Comparison of ENCODE assay signal across 24 cellular contexts in genomic region chr3:110198717-110199587, GRCh38.
A peak's percentile ranks its signal among the peaks of the same experiment; 100 is the strongest.
DNase-seq lines count a peak whose midpoint lies in the region; ATAC-seq, FAIRE-seq and TF ChIP-seq lines count a peak whose summit lies in the region.
"Had no signal": no experiment of that assay in that cellular context is flagged by ENCODE, and none has a peak within 500 bp of the region (broad histone marks: within the 10 kb centered on the region; RNA-seq: fewer than 3 reads in every experiment).

No MANE protein-coding gene starts in this region.

- no peaks in the 10 kb centered on the region for H3K9me3 ChIP-seq in DND-41 (ENCODE audit: insufficient read depth, low read length, severe bottlenecking)
- no peaks in the 10 kb centered on the region for H3K9me3 ChIP-seq in H1 (ENCODE audit: insufficient read depth in 2 of 2, low read depth in 1 of 2, low read length in 1 of 2)
- H3K9me3 ChIP-seq: HAP-1, testis had no signal

- H3K9ac ChIP-seq in DND-41 (ENCODE audit: low read depth, low read length) (no peak overlapping the region), H1 (replicated peaks in 1 of 4; ENCODE audit: extremely low read depth in 1 of 4, low read depth in 3 of 4, low read length in 3 of 4) (no peak overlapping the region)

- no peak overlapping the region for H2BK20ac ChIP-seq in H1 (ENCODE audit: low read length)

- H3K79me1 ChIP-seq in H1 (ENCODE audit: low read depth, low read length): no peaks in the 10 kb centered on the region

- peaks cover 10% of the 10 kb centered on the region for H3K9me3 Mint-ChIP-seq in osteocyte (ENCODE audit: unreplicated experiment)
- H3K9me3 Mint-ChIP-seq: activated naive CD4-positive, alpha-beta T cell treated with anti-CD3 and anti-CD28 coated beads, Interleukin-2, amount 10 ng/mL, durations not matched to agents 7 days and 5 days; effector memory CD8-positive, alpha-beta T cell had no signal

- H3K36me3 Mint-ChIP-seq in osteocyte (ENCODE audit: unreplicated experiment): peaks cover 4% of the 10 kb centered on the region
- H3K36me3 Mint-ChIP-seq: activated naive CD4-positive, alpha-beta T cell treated with anti-CD3 and anti-CD28 coated beads, Interleukin-2, amount 10 ng/mL, durations not matched to agents 7 days and 5 days; IgD-negative memory B cell had no signal

- ATAC-seq in DND-41 (ENCODE audit: insufficient read depth, low read depth) (peak; percentile 37; the same call in 2 of the 3 replicates), HG02759 (IDR thresholded peaks at IDR 0.05; ENCODE audit: unreplicated experiment) (no peak), HG03565 (IDR thresholded peaks at IDR 0.05; ENCODE audit: unreplicated experiment) (no peak), HG02870 (IDR thresholded peaks at IDR 0.05; ENCODE audit: unreplicated experiment) (no peak)
- ATAC-seq: effector memory CD8-positive, alpha-beta T cell had no signal

- no peak overlapping the region for H3K27ac Mint-ChIP-seq in osteocyte (ENCODE audit: unreplicated experiment)
- H3K27ac Mint-ChIP-seq: activated naive CD4-positive, alpha-beta T cell treated with anti-CD3 and anti-CD28 coated beads, Interleukin-2, amount 10 ng/mL, durations not matched to agents 7 days and 5 days; CD8-positive, alpha-beta memory T cell; effector memory CD8-positive, alpha-beta T cell; IgD-negative memory B cell; nephron progenitor cell; T-cell had no signal

- TF ChIP-seq CTCF in DND-41 (IDR thresholded peaks at IDR 0.05; ENCODE audit: borderline replicate concordance, extremely low read depth, low read length, poor library complexity, severe bottlenecking) (no peak), H1 (IDR thresholded peaks at IDR 0.05; ENCODE audit: control extremely low read depth in 1 of 3, insufficient read depth in 1 of 3, low read depth in 1 of 3, low read length in 3 of 3) (no peak), osteocyte (IDR thresholded peaks at IDR 0.05) (no peak)

- H2BK5ac ChIP-seq in H1 (ENCODE audit: low read depth, low read length): no peak overlapping the region

- H4K20me1 ChIP-seq in DND-41 (ENCODE audit: insufficient read depth, low read length) (no peaks in the 10 kb centered on the region), H1 (replicated peaks in 1 of 2; ENCODE audit: control insufficient read depth in 1 of 2, insufficient read depth in 2 of 2, low read length in 2 of 2) (no peaks in the 10 kb centered on the region)

- H3K36me3 ChIP-seq in DND-41 (ENCODE audit: insufficient read depth, low read length) (no peaks in the 10 kb centered on the region), H1 (ENCODE audit: control insufficient read depth in 2 of 4, insufficient read depth in 4 of 4, low read length in 3 of 4) (no peaks in the 10 kb centered on the region)
- H3K36me3 ChIP-seq: HAP-1 had no signal

- TF ChIP-seq EP300 in H1 (IDR thresholded peaks at IDR 0.05; ENCODE audit: borderline replicate concordance in 1 of 2, low read depth in 2 of 2, low read length in 2 of 2): no peak

- no peak overlapping the region; the same call in 1 of the 2 replicates for H3K18ac ChIP-seq in H1 (ENCODE audit: extremely low read depth, low read length)

- no peak overlapping the region; the same call in 1 of the 2 replicates for H2BK12ac ChIP-seq in H1 (ENCODE audit: low read depth, low read length)

- peak overlapping the region; percentile 68 for H4K8ac ChIP-seq in H1 (ENCODE audit: extremely low read depth, insufficient read depth, low read length)

- H3K56ac ChIP-seq in H1 (replicated peaks; ENCODE audit: insufficient read length, low read depth, low read length): no peak overlapping the region

- WGBS in H1 (ENCODE audit: extremely low coverage in 1 of 2, insufficient coverage in 1 of 2, insufficient read length in 1 of 2, insufficient replicate concordance in 2 of 2, low coverage in 1 of 2, low lambda C conversion rate in 2 of 2, missing lambda C conversion rate in 1 of 2), 2 experiments: 78% methylated on average over 12 of the region's 12 CpGs; no CpG with 5 or more reads in 1 of the 2 experiments

- H3K79me2 ChIP-seq in DND-41 (ENCODE audit: insufficient read depth, low read length) (no peaks in the 10 kb centered on the region), H1 (ENCODE audit: control insufficient read depth in 1 of 2, insufficient read depth in 2 of 2, low read length in 2 of 2) (no peaks in the 10 kb centered on the region)

- H3K4me1 ChIP-seq in DND-41 (ENCODE audit: insufficient read depth, low read length) (no peaks in the 10 kb centered on the region), H1 (replicated peaks in 1 of 4; ENCODE audit: control insufficient read depth in 3 of 4, insufficient read depth in 4 of 4, low read length in 3 of 4) (no peaks in the 10 kb centered on the region)
- H3K4me1 ChIP-seq: HAP-1, testis had no signal

- H2BK120ac ChIP-seq in H1 (replicated peaks; ENCODE audit: low read depth, low read length): no peak overlapping the region

- no peak overlapping the region for H2AK5ac ChIP-seq in H1 (ENCODE audit: low read depth, low read length)

- H3K23ac ChIP-seq in H1 (ENCODE audit: insufficient read length): no peak overlapping the region

- no peak for TF ChIP-seq POLR2A in H1 (IDR thresholded peaks at IDR 0.05; ENCODE audit: control extremely low read depth in 1 of 2, low read depth in 2 of 2, low read length in 2 of 2)

- no peak overlapping the region for H4K91ac ChIP-seq in H1 (replicated peaks; ENCODE audit: insufficient read length, low read length)

- POLR2A ChIA-PET in H1 (lab: Charles Lee; ENCODE audit: partially characterized antibody): no interaction called here

- H3K27me3 ChIP-seq in DND-41 (ENCODE audit: insufficient read depth, low read length, poor library complexity): no peaks in the 10 kb centered on the region
- H3K27me3 ChIP-seq in H1 (replicated peaks in 1 of 4; ENCODE audit: control insufficient read depth in 3 of 4, extremely low read depth in 1 of 4, insufficient read depth in 3 of 4, low read length in 3 of 4): no peaks in the 10 kb centered on the region
- H3K27me3 ChIP-seq: testis had no signal

- no peaks in the 10 kb centered on the region for H3K27me3 Mint-ChIP-seq in osteocyte (ENCODE audit: unreplicated experiment)
- H3K27me3 Mint-ChIP-seq: activated naive CD4-positive, alpha-beta T cell treated with anti-CD3 and anti-CD28 coated beads, Interleukin-2, amount 10 ng/mL, durations not matched to agents 7 days and 5 days; effector memory CD8-positive, alpha-beta T cell; IgD-negative memory B cell had no signal

- H3K4me3 ChIP-seq in DND-41 (ENCODE audit: low read depth in 1 of 2, low read length in 2 of 2): no peak overlapping the region
- H3K4me3 ChIP-seq in H1 (ENCODE audit: extremely low read depth in 1 of 4, insufficient read depth in 2 of 4, low read depth in 3 of 4, low read length in 4 of 4): no peak overlapping the region
- H3K4me3 ChIP-seq: HAP-1, testis had no signal

- FAIRE-seq in H1 (lab: Jason Lieb, UNC): no peak

- CTCF ChIA-PET in H1 (lab: Charles Lee; ENCODE audit: partially characterized antibody): no interaction called here

- no peak overlapping the region for H3K27ac ChIP-seq in DND-41 (ENCODE audit: low read length)
- H3K27ac ChIP-seq in H1 (ENCODE audit: low read depth, low read length): no peak overlapping the region
- H3K27ac ChIP-seq: testis had no signal

- H2AFZ ChIP-seq in DND-41 (ENCODE audit: low read depth, low read length) (no peak overlapping the region), H1 (ENCODE audit: low read length) (peak overlapping the region; percentile 32; the same call in 1 of the 2 replicates)

- TF ChIP-seq RAD21 in H1 (IDR thresholded peaks at IDR 0.05 in 1 of 2, conservative IDR thresholded peaks at IDR 0.05 in 1 of 2; ENCODE audit: low read depth in 2 of 2, low read length in 2 of 2): no peak

- no peak overlapping the region for H3K4me2 ChIP-seq in DND-41 (ENCODE audit: insufficient read depth, low read length)
- H3K4me2 ChIP-seq in H1 (ENCODE audit: insufficient read depth in 1 of 2, low read depth in 2 of 2, low read length in 2 of 2): no peak overlapping the region

- DNase-seq in DND-41 (peak; percentile 6), NCI-H2029 (lab: John Stamatoyannopoulos, UW) (peak; percentile 65), H1 (ENCODE audit: low read depth in 1 of 2, low spot score in 2 of 2) (no peak), osteocyte (ENCODE audit: extremely low spot score, unreplicated experiment) (peak; percentile 80)
- DNase-seq: activated CD4-positive, alpha-beta T cell treated with anti-CD3 and anti-CD28 coated beads, Interleukin-2, amount 50 U/mL, for 4 hours; activated naive CD4-positive, alpha-beta T cell treated with anti-CD3 and anti-CD28 coated beads, Interleukin-2, amount 10 ng/mL, durations not matched to agents 7 days and 5 days; activated T-cell treated with anti-CD3 and anti-CD28 coated beads for 4 hours; DMS53; effector memory CD8-positive, alpha-beta T cell; mesenchymal stem cell; MM.1S; NCI-H187; NCI-H446 treated with DMSO at 0.1 percent for 48 hours; nephron progenitor cell; SHP77; stimulated activated CD4-positive, alpha-beta T cell treated with anti-CD3 and anti-CD28 coated beads, Interleukin-12 subunit alpha, Interleukin-12 subunit beta, amount 100 ng/mL, for 4 hours; testis had no signal

- H3K4me3 Mint-ChIP-seq in osteocyte (ENCODE audit: unreplicated experiment): no peak overlapping the region
- H3K4me3 Mint-ChIP-seq: activated naive CD4-positive, alpha-beta T cell treated with anti-CD3 and anti-CD28 coated beads, Interleukin-2, amount 10 ng/mL, durations not matched to agents 7 days and 5 days; CD8-positive, alpha-beta memory T cell; effector memory CD8-positive, alpha-beta T cell; nephron progenitor cell; T-cell had no signal

- H3K4ac ChIP-seq in H1 (replicated peaks; ENCODE audit: insufficient read length, low read depth, low read length): no peak overlapping the region

- no peak overlapping the region for H4K5ac ChIP-seq in H1 (ENCODE audit: insufficient read length, low read depth, low read length)

- H2BK15ac ChIP-seq in H1 (ENCODE audit: low read length): no peak overlapping the region

- H3K4me1 Mint-ChIP-seq in osteocyte (ENCODE audit: unreplicated experiment): no peaks in the 10 kb centered on the region
- H3K4me1 Mint-ChIP-seq: activated naive CD4-positive, alpha-beta T cell treated with anti-CD3 and anti-CD28 coated beads, Interleukin-2, amount 10 ng/mL, durations not matched to agents 7 days and 5 days; CD8-positive, alpha-beta memory T cell; IgD-negative memory B cell; nephron progenitor cell; T-cell had no signal

- H3K23me2 ChIP-seq in H1 (ENCODE audit: low read depth, low read length): no peaks in the 10 kb centered on the region

- no peak overlapping the region for H3K14ac ChIP-seq in H1 (ENCODE audit: insufficient read length)

TF ChIP-seq in H1, 55 proteins besides CTCF, POLR2A, EP300 and RAD21 (continues in another document):
- TF ChIP-seq BCL11A (IDR thresholded peaks at IDR 0.05; ENCODE audit: low read depth in 2 of 2, low read length in 2 of 2): no peak

Comparison
In these comparisons a context has a peak if more than half of its experiments do, and no peak if none do; other contexts are left out.
1. DNase-seq: peak in DND-41 (single experiment), NCI-H2029 (single experiment) and osteocyte (single experiment); none in H1 (0 of 2).